ENCODE assay signal across 1 cellular context in genomic region chr3:197554562-197555280, GRCh38.
TF ChIP-seq lines count a peak whose summit lies in the region.

No MANE protein-coding gene starts in this region.

TF ChIP-seq in HEK293, 187 proteins besides CTCF, POLR2A, EP300 and RAD21 (continued from another document):
- TF ChIP-seq PBX3 (CRISPR knock-in tag; IDR thresholded peaks at IDR 0.05) = no peak
- no peak for TF ChIP-seq GLIS1 (tag by site-specific recombination; IDR thresholded peaks at IDR 0.05)
- TF ChIP-seq KLF10 (tag by site-specific recombination; IDR thresholded peaks at IDR 0.05) = peak; percentile 99
- no peak for TF ChIP-seq ELK4 (IDR thresholded peaks at IDR 0.05; ENCODE audit: borderline replicate concordance, low read depth, low read length)
- no peak for TF ChIP-seq ZSCAN23 (tag by site-specific recombination; IDR thresholded peaks at IDR 0.05)
- no peak for TF ChIP-seq GLI2 (tag by site-specific recombination; IDR thresholded peaks at IDR 0.05; ENCODE audit: borderline replicate concordance, low read depth)
- TF ChIP-seq ZBTB8A (tag by site-specific recombination; IDR thresholded peaks at IDR 0.05) = peak; percentile 90
- TF ChIP-seq ZSCAN16 (tag by site-specific recombination; IDR thresholded peaks at IDR 0.05) = no peak
- TF ChIP-seq ZBTB7A (tag by site-specific recombination; IDR thresholded peaks at IDR 0.05; ENCODE audit: low read depth) = 0 out of 2 replicates have a peak, but pooled peaks have one; percentile 34
- no peak for TF ChIP-seq ZNF785 (tag by site-specific recombination; IDR thresholded peaks at IDR 0.05)
- no peak for TF ChIP-seq ZNF416 (tag by site-specific recombination; IDR thresholded peaks at IDR 0.05)
- TF ChIP-seq ZNF549 (tag by site-specific recombination; IDR thresholded peaks at IDR 0.05) = no peak
- TF ChIP-seq ZNF114 (tag by site-specific recombination; IDR thresholded peaks at IDR 0.05) = no peak
- TF ChIP-seq ZNF366 (tag by site-specific recombination; conservative IDR thresholded peaks at IDR 0.05) = no peak
- no peak for TF ChIP-seq KLF17 (tag by site-specific recombination; IDR thresholded peaks at IDR 0.05)
- TF ChIP-seq ZNF391 (tag by site-specific recombination; IDR thresholded peaks at IDR 0.05; ENCODE audit: borderline replicate concordance, low read depth) = no peak
- TF ChIP-seq ZNF660 (tag by site-specific recombination; IDR thresholded peaks at IDR 0.05) = peak; percentile 15; the same call in 1 of the 2 replicates
- TF ChIP-seq KLF8 (tag by site-specific recombination; IDR thresholded peaks at IDR 0.05) = no peak
- no peak for TF ChIP-seq ZNF830 (tag by site-specific recombination; IDR thresholded peaks at IDR 0.05; ENCODE audit: low read depth)
- TF ChIP-seq ZNF558 (tag by site-specific recombination; IDR thresholded peaks at IDR 0.05) = no peak
- no peak for TF ChIP-seq ZNF510 (tag by site-specific recombination; IDR thresholded peaks at IDR 0.05; ENCODE audit: insufficient replicate concordance)
- TF ChIP-seq ZBTB17 (tag by site-specific recombination; IDR thresholded peaks at IDR 0.05) = 0 out of 2 replicates have a peak, but pooled peaks have one; percentile 45
- no peak for TF ChIP-seq KLF1 (tag by site-specific recombination; IDR thresholded peaks at IDR 0.05)
- peak; percentile 51 for TF ChIP-seq SP3 (tag by site-specific recombination; IDR thresholded peaks at IDR 0.05)
- no peak for TF ChIP-seq ZNF202 (tag by site-specific recombination; IDR thresholded peaks at IDR 0.05; ENCODE audit: borderline replicate concordance)
- no peak for TF ChIP-seq ZNF23 (tag by site-specific recombination; IDR thresholded peaks at IDR 0.05; ENCODE audit: borderline replicate concordance)
- TF ChIP-seq ZBTB48 (tag by site-specific recombination; IDR thresholded peaks at IDR 0.05) = peak; percentile 66; the same call in 1 of the 2 replicates
- TF ChIP-seq ZNF211 (tag by site-specific recombination; IDR thresholded peaks at IDR 0.05; ENCODE audit: low read depth) = no peak
- TF ChIP-seq ZNF664 (tag by site-specific recombination; IDR thresholded peaks at IDR 0.05) = no peak
- TF ChIP-seq ZFP41 (tag by site-specific recombination; IDR thresholded peaks at IDR 0.05; ENCODE audit: borderline replicate concordance) = no peak
- TF ChIP-seq SCRT2 (tag by site-specific recombination; IDR thresholded peaks at IDR 0.05) = no peak
- TF ChIP-seq ZNF140 (tag by site-specific recombination; IDR thresholded peaks at IDR 0.05) = no peak
- TF ChIP-seq ZNF138 (tag by site-specific recombination; IDR thresholded peaks at IDR 0.05; ENCODE audit: borderline replicate concordance) = no peak
- TF ChIP-seq ZNF677 (tag by site-specific recombination; IDR thresholded peaks at IDR 0.05) = no peak
